22 cellular contexts compared by ENCODE assay signal in the genomic region with DNA sequence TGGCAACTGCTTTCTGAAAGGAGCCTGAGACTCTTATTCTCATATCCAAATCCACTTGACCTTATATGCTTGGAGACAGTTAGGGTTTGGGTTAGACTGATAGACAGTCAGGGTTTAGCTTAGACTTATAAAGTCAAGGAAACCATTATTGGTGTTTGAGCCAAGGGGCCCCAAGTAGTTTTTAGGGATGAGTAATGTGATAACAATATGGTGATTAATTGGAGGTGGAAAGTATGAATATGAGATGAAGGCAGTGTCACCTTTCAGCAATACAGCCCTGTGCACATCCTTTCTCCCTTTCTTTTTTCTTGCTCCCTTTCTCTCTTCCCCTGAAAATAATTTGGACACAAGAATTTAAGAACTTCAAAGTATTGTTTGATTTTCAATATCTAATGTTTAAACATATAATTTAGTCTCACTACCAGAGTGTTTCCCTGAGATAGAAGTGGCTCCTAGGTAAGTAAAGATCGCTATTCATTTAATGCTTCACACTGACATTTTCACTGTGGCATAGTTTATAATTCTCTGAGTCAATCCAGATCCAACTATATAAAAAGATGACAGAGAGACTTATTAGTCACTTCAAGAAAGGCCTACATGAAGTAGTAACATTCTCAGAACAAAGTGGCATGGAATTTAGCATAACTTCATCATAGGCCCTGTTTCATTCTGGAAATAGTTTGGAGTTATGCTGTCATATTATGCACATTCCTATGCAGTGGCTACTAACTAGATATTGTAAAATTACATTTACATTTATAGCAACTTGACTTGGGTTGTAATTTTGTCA.
A peak's percentile ranks its signal among the peaks of the same experiment; 100 is the strongest.
DNase-seq lines count a peak whose midpoint lies in the region; ATAC-seq and TF ChIP-seq lines count a peak whose summit lies in the region.
"Had no signal": no experiment of that assay in that cellular context is flagged by ENCODE, and none has a peak within 500 bp of the region (broad histone marks: within the 10 kb centered on the region; RNA-seq: fewer than 3 reads in every experiment).

No MANE protein-coding gene starts in this region.

- CTCF ChIA-PET in activated naive CD4-positive, alpha-beta T cell treated with anti-CD3 and anti-CD28 coated beads, Interleukin-2, amount 10 ng/mL, durations not matched to agents 7 days and 5 days (lab: Charles Lee) = no interaction called here

- H3K9me3 Mint-ChIP-seq in activated naive CD8-positive, alpha-beta T cell treated with anti-CD3 and anti-CD28 coated beads, Interleukin-2, amount 50 U/mL, for 24 hours = no peaks in the 10 kb centered on the region
- no peaks in the 10 kb centered on the region for H3K9me3 Mint-ChIP-seq in activated naive CD8-positive, alpha-beta T cell treated with anti-CD3 and anti-CD28 coated beads for 36 hours
- no peaks in the 10 kb centered on the region for H3K9me3 Mint-ChIP-seq in activated T-helper 17 cell treated with anti-CD3 and anti-CD28 coated beads, Interleukin-2, amount 50 U/mL, for 72 hours
- H3K9me3 Mint-ChIP-seq in activated naive CD4-positive, alpha-beta T cell treated with anti-CD3 and anti-CD28 coated beads, Interleukin-2, amount 10 ng/mL, durations not matched to agents 7 days and 5 days = no peaks in the 10 kb centered on the region
- no peaks in the 10 kb centered on the region for H3K9me3 Mint-ChIP-seq in progenitor cell of endocrine pancreas (ENCODE audit: low read depth)
- H3K9me3 Mint-ChIP-seq: dendritic cell treated with granulocyte-macrophage colony-stimulating factor and Interleukin-4, amounts not matched to agents 40 ng/mL and 50 ng/mL, for 4 days; endodermal cell; H9; mesothelial cell of epicardium; naive thymus-derived CD4-positive, alpha-beta T cell had no signal

- DNase-seq in activated naive CD8-positive, alpha-beta T cell treated with anti-CD3 and anti-CD28 coated beads, Interleukin-2, amount 50 U/mL, for 24 hours = no peak
- DNase-seq in activated naive CD8-positive, alpha-beta T cell treated with anti-CD3 and anti-CD28 coated beads for 36 hours = no peak
- peak; percentile 32 for DNase-seq in fibroblast of gingiva (ENCODE audit: low read depth)
- DNase-seq in stromal cell of bone marrow (ENCODE audit: low read depth) = peak; percentile 16
- no peak for DNase-seq in NCI-H1436 treated with DMSO at 0.1 percent for 48 hours (lab: John Stamatoyannopoulos, UW)
- DNase-seq in activated naive CD4-positive, alpha-beta T cell treated with anti-CD3 and anti-CD28 coated beads, Interleukin-2, amount 10 ng/mL, durations not matched to agents 7 days and 5 days = no peak
- no peak for DNase-seq in progenitor cell of endocrine pancreas (ENCODE audit: low spot score, unreplicated experiment)
- DNase-seq: activated CD4-positive, alpha-beta T cell treated with anti-CD3 and anti-CD28 coated beads for 1 hour; activated T-cell treated with anti-CD3 and anti-CD28 coated beads, Interleukin-2, amount 50 U/mL, for 1 hour; amygdala; endodermal cell; H9; naive thymus-derived CD4-positive, alpha-beta T cell; NCI-H1105; NCI-H1930; NCI-H226; NCI-H748 treated with DMSO at 0.1 percent for 48 hours; RPMI8226; T-helper 1 cell had no signal

- H3K36me3 Mint-ChIP-seq in activated naive CD8-positive, alpha-beta T cell treated with anti-CD3 and anti-CD28 coated beads, Interleukin-2, amount 50 U/mL, for 24 hours (ENCODE audit: low read depth) = no peaks in the 10 kb centered on the region
- no peaks in the 10 kb centered on the region for H3K36me3 Mint-ChIP-seq in activated naive CD8-positive, alpha-beta T cell treated with anti-CD3 and anti-CD28 coated beads for 36 hours
- no peaks in the 10 kb centered on the region for H3K36me3 Mint-ChIP-seq in activated T-helper 17 cell treated with anti-CD3 and anti-CD28 coated beads, Interleukin-2, amount 50 U/mL, for 72 hours (ENCODE audit: low read depth)
- H3K36me3 Mint-ChIP-seq in activated naive CD4-positive, alpha-beta T cell treated with anti-CD3 and anti-CD28 coated beads, Interleukin-2, amount 10 ng/mL, durations not matched to agents 7 days and 5 days = no peaks in the 10 kb centered on the region
- no peaks in the 10 kb centered on the region for H3K36me3 Mint-ChIP-seq in progenitor cell of endocrine pancreas (ENCODE audit: insufficient read depth)
- H3K36me3 Mint-ChIP-seq: mesothelial cell of epicardium; naive thymus-derived CD4-positive, alpha-beta T cell had no signal

- H3K27ac Mint-ChIP-seq in activated naive CD8-positive, alpha-beta T cell treated with anti-CD3 and anti-CD28 coated beads, Interleukin-2, amount 50 U/mL, for 24 hours = no peak overlapping the region
- H3K27ac Mint-ChIP-seq in activated naive CD8-positive, alpha-beta T cell treated with anti-CD3 and anti-CD28 coated beads for 36 hours = no peak overlapping the region
- no peak overlapping the region for H3K27ac Mint-ChIP-seq in activated T-helper 17 cell treated with anti-CD3 and anti-CD28 coated beads, Interleukin-2, amount 50 U/mL, for 72 hours
- no peak overlapping the region for H3K27ac Mint-ChIP-seq in activated naive CD4-positive, alpha-beta T cell treated with anti-CD3 and anti-CD28 coated beads, Interleukin-2, amount 10 ng/mL, durations not matched to agents 7 days and 5 days
- no peak overlapping the region for H3K27ac Mint-ChIP-seq in progenitor cell of endocrine pancreas
- H3K27ac Mint-ChIP-seq: dendritic cell treated with granulocyte-macrophage colony-stimulating factor and Interleukin-4, amounts not matched to agents 40 ng/mL and 50 ng/mL, for 4 days; endodermal cell; H9; mesothelial cell of epicardium; naive thymus-derived CD4-positive, alpha-beta T cell had no signal

- peaks cover 4% of the 10 kb centered on the region for H3K4me1 Mint-ChIP-seq in activated naive CD8-positive, alpha-beta T cell treated with anti-CD3 and anti-CD28 coated beads, Interleukin-2, amount 50 U/mL, for 24 hours
- H3K4me1 Mint-ChIP-seq in activated naive CD8-positive, alpha-beta T cell treated with anti-CD3 and anti-CD28 coated beads for 36 hours = peaks cover 3% of the 10 kb centered on the region
- H3K4me1 Mint-ChIP-seq in activated T-helper 17 cell treated with anti-CD3 and anti-CD28 coated beads, Interleukin-2, amount 50 U/mL, for 72 hours = no peaks in the 10 kb centered on the region
- H3K4me1 Mint-ChIP-seq in activated naive CD4-positive, alpha-beta T cell treated with anti-CD3 and anti-CD28 coated beads, Interleukin-2, amount 10 ng/mL, durations not matched to agents 7 days and 5 days = no peaks in the 10 kb centered on the region
- H3K4me1 Mint-ChIP-seq in progenitor cell of endocrine pancreas (ENCODE audit: low read depth) = no peaks in the 10 kb centered on the region
- H3K4me1 Mint-ChIP-seq: endodermal cell; H9; naive thymus-derived CD4-positive, alpha-beta T cell had no signal

- peak; percentile 71 for ATAC-seq in activated naive CD8-positive, alpha-beta T cell treated with anti-CD3 and anti-CD28 coated beads, Interleukin-2, amount 50 U/mL, for 24 hours
- ATAC-seq in activated T-helper 17 cell treated with anti-CD3 and anti-CD28 coated beads, Interleukin-2, amount 50 U/mL, for 72 hours (replicated peaks) = peak; percentile 28
- ATAC-seq: naive thymus-derived CD4-positive, alpha-beta T cell had no signal

- H3K27me3 Mint-ChIP-seq in activated naive CD8-positive, alpha-beta T cell treated with anti-CD3 and anti-CD28 coated beads, Interleukin-2, amount 50 U/mL, for 24 hours = peaks cover 2% of the 10 kb centered on the region
- peaks cover 4% of the 10 kb centered on the region for H3K27me3 Mint-ChIP-seq in activated naive CD8-positive, alpha-beta T cell treated with anti-CD3 and anti-CD28 coated beads for 36 hours
- no peaks in the 10 kb centered on the region for H3K27me3 Mint-ChIP-seq in activated T-helper 17 cell treated with anti-CD3 and anti-CD28 coated beads, Interleukin-2, amount 50 U/mL, for 72 hours
- peaks cover 4% of the 10 kb centered on the region for H3K27me3 Mint-ChIP-seq in activated naive CD4-positive, alpha-beta T cell treated with anti-CD3 and anti-CD28 coated beads, Interleukin-2, amount 10 ng/mL, durations not matched to agents 7 days and 5 days
- H3K27me3 Mint-ChIP-seq in progenitor cell of endocrine pancreas = no peaks in the 10 kb centered on the region
- H3K27me3 Mint-ChIP-seq: dendritic cell treated with granulocyte-macrophage colony-stimulating factor and Interleukin-4, amounts not matched to agents 40 ng/mL and 50 ng/mL, for 4 days had no signal

- H3K4me3 Mint-ChIP-seq in activated naive CD8-positive, alpha-beta T cell treated with anti-CD3 and anti-CD28 coated beads, Interleukin-2, amount 50 U/mL, for 24 hours = no peak overlapping the region
- no peak overlapping the region for H3K4me3 Mint-ChIP-seq in activated naive CD8-positive, alpha-beta T cell treated with anti-CD3 and anti-CD28 coated beads for 36 hours
- H3K4me3 Mint-ChIP-seq in activated T-helper 17 cell treated with anti-CD3 and anti-CD28 coated beads, Interleukin-2, amount 50 U/mL, for 72 hours = no peak overlapping the region
- no peak overlapping the region for H3K4me3 Mint-ChIP-seq in activated naive CD4-positive, alpha-beta T cell treated with anti-CD3 and anti-CD28 coated beads, Interleukin-2, amount 10 ng/mL, durations not matched to agents 7 days and 5 days
- H3K4me3 Mint-ChIP-seq in progenitor cell of endocrine pancreas (ENCODE audit: low read depth) = no peak overlapping the region
- H3K4me3 Mint-ChIP-seq: dendritic cell treated with granulocyte-macrophage colony-stimulating factor and Interleukin-4, amounts not matched to agents 40 ng/mL and 50 ng/mL, for 4 days; endodermal cell; H9; mesothelial cell of epicardium; naive thymus-derived CD4-positive, alpha-beta T cell had no signal

- TF ChIP-seq CTCF in progenitor cell of endocrine pancreas (IDR thresholded peaks at IDR 0.05; ENCODE audit: unreplicated experiment) = no peak

Comparison
In these comparisons a context has a peak if more than half of its experiments do, and no peak if none do; other contexts are left out.
1. DNase-seq: peak in fibroblast of gingiva (single experiment) and stromal cell of bone marrow (single experiment); none in activated naive CD8-positive, alpha-beta T cell treated with anti-CD3 and anti-CD28 coated beads, Interleukin-2, amount 50 U/mL, for 24 hours (single experiment), activated naive CD8-positive, alpha-beta T cell treated with anti-CD3 and anti-CD28 coated beads for 36 hours (single experiment), NCI-H1436 treated with DMSO at 0.1 percent for 48 hours (single experiment), activated naive CD4-positive, alpha-beta T cell treated with anti-CD3 and anti-CD28 coated beads, Interleukin-2, amount 10 ng/mL, durations not matched to agents 7 days and 5 days (single experiment) and progenitor cell of endocrine pancreas (single experiment).